13 cellular contexts compared by ENCODE assay signal in genomic region chr14:49463146-49463545, GRCh38.
DNase-seq lines count a peak whose midpoint lies in the region; ATAC-seq and TF ChIP-seq lines count a peak whose summit lies in the region.
"Had no signal": no experiment of that assay in that cellular context is flagged by ENCODE, and none has a peak within 500 bp of the region (broad histone marks: within the 10 kb centered on the region; RNA-seq: fewer than 3 reads in every experiment).

No MANE protein-coding gene starts in this region.

- 93 to 100% (median 98%) methylated on average over 1 of the region's 1 CpG for WGBS in heart left ventricle, 4 donors

- POLR2A ChIA-PET in PC-9 (lab: Charles Lee; ENCODE audit: unreplicated experiment): no interaction called here

- TF ChIP-seq CTCF in heart left ventricle (IDR thresholded peaks at IDR 0.05) (no peak), right atrium auricular region (IDR thresholded peaks at IDR 0.05) (no peak), PC-9 (conservative IDR thresholded peaks at IDR 0.05) (no peak), left lung (IDR thresholded peaks at IDR 0.05) (no peak)

- TF ChIP-seq POLR2A in heart left ventricle (IDR thresholded peaks at IDR 0.05): no peak

- no peak for DNase-seq in heart left ventricle
- DNase-seq in right atrium auricular region (ENCODE audit: low spot score): no peak
- no peak for DNase-seq in PC-9
- DNase-seq in left lung: no peak
- no peak for DNase-seq in NAMALWA (ENCODE audit: low spot score)
- DNase-seq in NCI-H128 (lab: John Stamatoyannopoulos, UW; ENCODE audit: unreplicated experiment): no peak
- no peak for DNase-seq in middle frontal gyrus (ENCODE audit: extremely low spot score, low spot score)
- DNase-seq: Caco-2; CD4-positive, alpha-beta T cell had no signal

- no peaks in the 10 kb centered on the region for H3K79me2 ChIP-seq in PC-9 (ENCODE audit: low read depth)

- CTCF ChIA-PET in PC-9 (lab: Charles Lee): interaction anchor here (0.5 to 3.9 kb wide), 3 partner anchors 35 to 400 kb away, joined by 3 to 41 read pairs (median 14); no protein-coding TSS in a partner anchor

- H2AFZ ChIP-seq in PC-9: peak overlapping the region; percentile 64; the same call in 1 of the 2 replicates

- H3K27me3 ChIP-seq in heart left ventricle (peaks cover 0 to 6% (median 0%) of the 10 kb centered on the region in 9 donors), right atrium auricular region (no peaks in the 10 kb centered on the region), PC-9 (ENCODE audit: insufficient read depth, low read depth) (no peaks in the 10 kb centered on the region), left lung (no peaks in the 10 kb centered on the region)

- no peak overlapping the region for H3K27ac ChIP-seq in heart left ventricle
- no peak overlapping the region for H3K27ac ChIP-seq in right atrium auricular region
- no peak overlapping the region for H3K27ac ChIP-seq in PC-9
- H3K27ac ChIP-seq in left lung: no peak overlapping the region
- H3K27ac ChIP-seq: 22Rv1, A549, C4-2B had no signal

- H3K4me3 ChIP-seq in heart left ventricle (no peak overlapping the region), right atrium auricular region (no peak overlapping the region), PC-9 (no peak overlapping the region), left lung (no peak overlapping the region)
- H3K4me3 ChIP-seq: A549, HAP-1 had no signal

- H3K36me3 ChIP-seq in heart left ventricle: no peaks in the 10 kb centered on the region
- no peaks in the 10 kb centered on the region for H3K36me3 ChIP-seq in right atrium auricular region
- H3K36me3 ChIP-seq in PC-9 (ENCODE audit: low read depth): no peaks in the 10 kb centered on the region
- no peaks in the 10 kb centered on the region for H3K36me3 ChIP-seq in left lung
- H3K36me3 ChIP-seq: HAP-1 had no signal

- no peaks in the 10 kb centered on the region for H3F3A ChIP-seq in PC-9 (ENCODE audit: insufficient read depth, low read depth)

- no peaks in the 10 kb centered on the region for H4K20me1 ChIP-seq in PC-9 (ENCODE audit: insufficient read depth)

- H3K4me1 ChIP-seq in heart left ventricle (peaks cover 0 to 4% (median 0%) of the 10 kb centered on the region in 12 donors), right atrium auricular region (no peaks in the 10 kb centered on the region), PC-9 (replicated peaks; ENCODE audit: insufficient read depth) (no peaks in the 10 kb centered on the region), left lung (no peaks in the 10 kb centered on the region)
- H3K4me1 ChIP-seq: A549, Caco-2 had no signal

- H3K9me3 ChIP-seq in heart left ventricle (no peaks in the 10 kb centered on the region), right atrium auricular region (no peaks in the 10 kb centered on the region), PC-9 (ENCODE audit: insufficient read depth, low read depth) (peaks cover 2% of the 10 kb centered on the region; the same call in 1 of the 2 replicates), left lung (no peaks in the 10 kb centered on the region)
- H3K9me3 ChIP-seq: A549, Caco-2, HAP-1 had no signal

- ATAC-seq in heart left ventricle (peak in 3 of 4 donors; percentile 30 to 75 (median 68)), left lung (peak; percentile 67)
- ATAC-seq: A549 had no signal

- H3K9me2 ChIP-seq in PC-9 (ENCODE audit: insufficient read depth): no peaks in the 10 kb centered on the region

- no TSS peak for BruUV-seq in PC-9 (replicated peaks; lab: Mats Ljungman, UMichigan)

- H3K4me2 ChIP-seq in PC-9: no peak overlapping the region
- H3K4me2 ChIP-seq: A549 had no signal

- intact Hi-C loops in heart left ventricle (cut with DNase I) (loop anchor here in 1 of 10 donors (10.0 kb wide), 1 partner anchor 362 kb away; no protein-coding TSS in a partner anchor), PC-9 (cut with micrococcal nuclease; ENCODE audit: unreplicated experiment) (loop anchor here (2.0 to 10.0 kb wide), 3 partner anchors 34 to 122 kb away; partner anchors contain the start of gene RPS29), left lung (cut with DNase I) (no loop called here)
